ENCODE assay signal across 23 cellular contexts in genomic region chr12:82698959-82699358, GRCh38. TPM values are rescaled to one million over a fixed set of nuclear protein-coding genes. Genes with fewer than 3 reads are reported as not detected.
"Had no signal": no experiment of that assay in that cellular context is flagged by ENCODE, and none has a peak within 500 bp of the region (broad histone marks: within the 10 kb centered on the region; RNA-seq: fewer than 3 reads in every experiment).

No MANE protein-coding gene starts in this region.

- DNase-seq: activated CD4-positive, alpha-beta T cell treated with anti-CD3 and anti-CD28 coated beads, Interleukin-2, amount 10 ng/mL, durations not matched to agents 7 days and 5 days; activated CD8-positive, alpha-beta memory T cell treated with anti-CD3 and anti-CD28 coated beads, Interleukin-2, amount 50 U/mL, for 4 hours; activated naive CD4-positive, alpha-beta T cell treated with anti-CD3 and anti-CD28 coated beads for 36 hours; activated T-cell treated with anti-CD3 and anti-CD28 coated beads, Interleukin-2, amount 50 U/mL, for 4 hours; cerebellar nuclear complex; effector CD8-positive, alpha-beta T cell; immature natural killer cell; left cardiac atrium; mesendoderm; occipital lobe; retina; stimulated activated CD4-positive, alpha-beta T cell treated with anti-CD3 and anti-CD28 coated beads, Interleukin-12 subunit alpha, Interleukin-12 subunit beta, amount 100 ng/mL, for 4 hours; stimulated activated CD4-positive, alpha-beta T cell treated with anti-CD3 and anti-CD28 coated beads, Interleukin-1b, Interleukin-23, amount 100 ng/mL, for 48 hours; stimulated activated CD8-positive, alpha-beta memory T cell treated with anti-CD3 and anti-CD28 coated beads, Interleukin-4, amount 100 ng/mL, for 48 hours; stimulated activated naive CD4-positive, alpha-beta T cell; T1000; transverse colon; uterus had no signal

- ATAC-seq: activated CD4-positive, CD25-positive, alpha-beta regulatory T cell treated with anti-CD3 and anti-CD28 coated beads, Interleukin-2, amount 50 U/mL, for 24 hours; activated T-cell treated with anti-CD3 and anti-CD28 coated beads, Interleukin-2, amount 50 U/mL, for 4 hours; esophagus mucosa; gastroesophageal sphincter; left cardiac atrium; natural killer cell treated with Interleukin-12 subunit alpha and Interleukin-12 subunit beta and Interleukin-15 and Interleukin-18, amount 100 ng/mL, for 72 hours had no signal

- H3K4me3 ChIP-seq: breast epithelium, gastroesophageal sphincter, transverse colon, uterus had no signal

- H3K27ac ChIP-seq: breast epithelium, gastroesophageal sphincter, transverse colon, uterus had no signal

- H3K36me3 ChIP-seq: breast epithelium, gastroesophageal sphincter, transverse colon, uterus had no signal

- H3K9me3 ChIP-seq: breast epithelium, gastroesophageal sphincter, transverse colon, uterus had no signal

- H3K4me1 ChIP-seq: breast epithelium, gastroesophageal sphincter, transverse colon, uterus had no signal

- H3K27me3 ChIP-seq: breast epithelium, gastroesophageal sphincter, transverse colon, uterus had no signal

RNA-seq across cellular contexts. Expression of gene TMTC2, which starts 12.3 kb away (rescaled TPM):
- polyA plus RNA-seq: immature natural killer cell had no signal
